ENCODE assay signal across 1 cellular context in genomic region chr15:90095521-90095959, GRCh38.
TF ChIP-seq lines count a peak whose summit lies in the region.

No MANE protein-coding gene starts in this region.

TF ChIP-seq in HepG2, 621 proteins besides CTCF, POLR2A, EP300 and RAD21 (continued from another document and continues in another):
- no peak for TF ChIP-seq KIAA2018 (CRISPR knock-in tag; IDR thresholded peaks at IDR 0.05; ENCODE audit: borderline replicate concordance)
- no peak for TF ChIP-seq POLR2AphosphoS2 (IDR thresholded peaks at IDR 0.05; ENCODE audit: low read depth, low read length)
- TF ChIP-seq CHCHD3 (CRISPR knock-in tag; IDR thresholded peaks at IDR 0.05) = no peak
- TF ChIP-seq SUZ12 (IDR thresholded peaks at IDR 0.05; ENCODE audit: low read depth, low read length) = no peak
- no peak for TF ChIP-seq ATF7 (IDR thresholded peaks at IDR 0.05)
- TF ChIP-seq ATF7 (CRISPR knock-in tag; IDR thresholded peaks at IDR 0.05) = no peak
- TF ChIP-seq NCOR1 (IDR thresholded peaks at IDR 0.05; ENCODE audit: borderline replicate concordance, low read length) = peak; percentile 63; the same call in 1 of the 2 replicates
- TF ChIP-seq HDAC1 (CRISPR knock-in tag; IDR thresholded peaks at IDR 0.05) = 0 out of 2 replicates have a peak, but pooled peaks have one; percentile 25
- TF ChIP-seq TBX3 (IDR thresholded peaks at IDR 0.05; ENCODE audit: borderline replicate concordance) = peak; percentile 73; the same call in 1 of the 2 replicates
- TF ChIP-seq SMARCE1 (IDR thresholded peaks at IDR 0.05; ENCODE audit: borderline replicate concordance) = no peak
- peak in 1 of 2 experiments; percentile 43; a peak in 1 of 4 replicates for TF ChIP-seq KLF16 (CRISPR knock-in tag; IDR thresholded peaks at IDR 0.05)
- TF ChIP-seq ZNF20 (CRISPR knock-in tag; IDR thresholded peaks at IDR 0.05) = no peak
- peak; percentile 32; the same call in 1 of the 2 replicates for TF ChIP-seq SPEN (CRISPR knock-in tag; IDR thresholded peaks at IDR 0.05; ENCODE audit: low read depth)
- TF ChIP-seq GATAD2A (CRISPR knock-in tag; IDR thresholded peaks at IDR 0.05) = peak; percentile 47
- TF ChIP-seq MAFK (conservative IDR thresholded peaks at IDR 0.05 in 1 of 2, IDR thresholded peaks at IDR 0.05 in 1 of 2; ENCODE audit: low read length in 2 of 2) = peak; percentile 56 to 73
- TF ChIP-seq SNAPC4 (CRISPR knock-in tag; IDR thresholded peaks at IDR 0.05) = peak; percentile 67; the same call in 1 of the 2 replicates
- TF ChIP-seq HNRNPLL (IDR thresholded peaks at IDR 0.05; ENCODE audit: low read depth, low read length, poor library complexity, severe bottlenecking) = no peak
- no peak for TF ChIP-seq GLI4 (CRISPR knock-in tag; IDR thresholded peaks at IDR 0.05; ENCODE audit: borderline replicate concordance)
- no peak for TF ChIP-seq MYC (CRISPR knock-in tag; IDR thresholded peaks at IDR 0.05; ENCODE audit: borderline replicate concordance)
- no peak for TF ChIP-seq ZNF678 (CRISPR knock-in tag; IDR thresholded peaks at IDR 0.05)
- TF ChIP-seq ZSCAN21 (CRISPR knock-in tag; IDR thresholded peaks at IDR 0.05; ENCODE audit: borderline replicate concordance) = peak; percentile 89
- TF ChIP-seq ARID4A (CRISPR knock-in tag; IDR thresholded peaks at IDR 0.05; ENCODE audit: borderline replicate concordance) = peak; percentile 30; the same call in 1 of the 2 replicates
- TF ChIP-seq HDAC2 (CRISPR knock-in tag; IDR thresholded peaks at IDR 0.05) = peak; percentile 32; the same call in 1 of the 2 replicates
- TF ChIP-seq XRCC5 (optimal IDR thresholded peaks at IDR 0.05; ENCODE audit: low read length) = no peak
- no peak for TF ChIP-seq PBX3 (CRISPR knock-in tag; IDR thresholded peaks at IDR 0.05; ENCODE audit: borderline replicate concordance)
- no peak for TF ChIP-seq NR3C1 (CRISPR knock-in tag; IDR thresholded peaks at IDR 0.05)
- peak; percentile 48; the same call in 1 of the 2 replicates for TF ChIP-seq SOX5 (CRISPR knock-in tag; IDR thresholded peaks at IDR 0.05; ENCODE audit: borderline replicate concordance)
- peak; percentile 96 for TF ChIP-seq TBX2 (CRISPR knock-in tag; IDR thresholded peaks at IDR 0.05; ENCODE audit: borderline replicate concordance)
- TF ChIP-seq THAP11 (CRISPR knock-in tag; IDR thresholded peaks at IDR 0.05) = no peak
- 0 out of 2 replicates have a peak, but pooled peaks have one; percentile 23 for TF ChIP-seq REPIN1 (CRISPR knock-in tag; IDR thresholded peaks at IDR 0.05; ENCODE audit: borderline replicate concordance, low read depth)
- peak; percentile 35 for TF ChIP-seq TEAD3 (CRISPR knock-in tag; optimal IDR thresholded peaks at IDR 0.05; ENCODE audit: borderline replicate concordance)
- TF ChIP-seq TAF15 (IDR thresholded peaks at IDR 0.05; ENCODE audit: low read depth, low read length, poor library complexity, severe bottlenecking) = no peak
- peak; percentile 16; the same call in 1 of the 2 replicates for TF ChIP-seq ZFX (CRISPR knock-in tag; IDR thresholded peaks at IDR 0.05; ENCODE audit: low read depth)
- TF ChIP-seq SIX4 (CRISPR knock-in tag; IDR thresholded peaks at IDR 0.05) = no peak
- TF ChIP-seq HNRNPUL1 (IDR thresholded peaks at IDR 0.05; ENCODE audit: low read depth, low read length) = no peak
- TF ChIP-seq PITX1 (CRISPR knock-in tag; IDR thresholded peaks at IDR 0.05) = peak; percentile 38; the same call in 1 of the 2 replicates
- no peak for TF ChIP-seq UBTF (CRISPR knock-in tag; IDR thresholded peaks at IDR 0.05)
- TF ChIP-seq PPARG (CRISPR knock-in tag; conservative IDR thresholded peaks at IDR 0.05) = 0 out of 2 replicates have a peak, but pooled peaks have one; percentile 47
- no peak for TF ChIP-seq REL (CRISPR knock-in tag; conservative IDR thresholded peaks at IDR 0.05)
